ENCODE assay signal across 20 cellular contexts in genomic region chr10:79308969-79309665, GRCh38. TPM values are rescaled to one million over a fixed set of nuclear protein-coding genes. Genes with fewer than 3 reads are reported as not detected.
DNase-seq lines count a peak whose midpoint lies in the region; TF ChIP-seq lines count a peak whose summit lies in the region.
"Had no signal": no experiment of that assay in that cellular context is flagged by ENCODE, and none has a peak within 500 bp of the region (broad histone marks: within the 10 kb centered on the region; RNA-seq: fewer than 3 reads in every experiment).

No MANE protein-coding gene starts in this region.

- H3K4me1 Mint-ChIP-seq in T-helper 2 cell treated with Interferon-gamma antibody and Interleukin-4, amounts not matched to agents 5 μg/mL and 100 μg/mL, for 36 hours (ENCODE audit: low read depth) = peaks cover 2% of the 10 kb centered on the region
- H3K4me1 Mint-ChIP-seq in glutamatergic neuron (ENCODE audit: low read depth, unreplicated experiment) = peaks cover 16% of the 10 kb centered on the region
- H3K4me1 Mint-ChIP-seq in activated naive CD8-positive, alpha-beta T cell treated with anti-CD3 and anti-CD28 coated beads for 36 hours = no peaks in the 10 kb centered on the region
- H3K4me1 Mint-ChIP-seq: B cell, nephron had no signal

- H3K27me3 ChIP-seq in neutrophil = no peaks in the 10 kb centered on the region

- CTCF ChIA-PET in RWPE1 (lab: Yijun Ruan, JAX) = interaction anchor here (0.9 kb wide), 1 partner anchor 15 kb away, joined by 5 read pairs; no protein-coding TSS in a partner anchor

- no peaks in the 10 kb centered on the region for H3K9me3 Mint-ChIP-seq in T-helper 2 cell treated with Interferon-gamma antibody and Interleukin-4, amounts not matched to agents 5 μg/mL and 100 μg/mL, for 36 hours
- peaks cover 31% of the 10 kb centered on the region for H3K9me3 Mint-ChIP-seq in glutamatergic neuron (ENCODE audit: unreplicated experiment)
- no peaks in the 10 kb centered on the region for H3K9me3 Mint-ChIP-seq in activated naive CD8-positive, alpha-beta T cell treated with anti-CD3 and anti-CD28 coated beads for 36 hours
- H3K9me3 Mint-ChIP-seq: nephron had no signal

- DNase-seq in T-helper 2 cell treated with Interferon-gamma antibody and Interleukin-4, amounts not matched to agents 5 μg/mL and 100 μg/mL, for 36 hours (ENCODE audit: low spot score) = no peak
- no peak for DNase-seq in T-helper 2 cell
- DNase-seq in RWPE1 (ENCODE audit: low spot score) = no peak
- no peak for DNase-seq in glutamatergic neuron
- DNase-seq in cerebellar nuclear complex (lab: John Stamatoyannopoulos, UW) = no peak
- no peak for DNase-seq in activated naive CD8-positive, alpha-beta T cell treated with anti-CD3 and anti-CD28 coated beads for 36 hours
- DNase-seq in superior temporal gyrus (ENCODE audit: extremely low spot score) = no peak
- DNase-seq: 8988T; activated CD4-positive, alpha-beta T cell treated with anti-CD3 and anti-CD28 coated beads for 1 hour; activated CD8-positive, alpha-beta memory T cell treated with anti-CD3 and anti-CD28 coated beads, Interleukin-2, amount 50 U/mL, for 48 hours; amniotic stem cell; effector CD4-positive, alpha-beta T cell; NCI-H1105 treated with DMSO at 0.1 percent for 48 hours; NCI-H2081 treated with DMSO at 0.1 percent for 48 hours; NCI-H510A treated with DMSO at 0.1 percent for 48 hours; NK-92 treated with Interleukin-12 subunit alpha and Interleukin-12 subunit beta, amount 100 ng/mL, for 24 hours; stimulated activated CD4-positive, alpha-beta T cell treated with anti-CD3 and anti-CD28 coated beads, Interleukin-4, amount 100 ng/mL, for 24 hours had no signal

- H3K36me3 Mint-ChIP-seq in T-helper 2 cell treated with Interferon-gamma antibody and Interleukin-4, amounts not matched to agents 5 μg/mL and 100 μg/mL, for 36 hours (ENCODE audit: low read depth) = peaks cover 33% of the 10 kb centered on the region
- H3K36me3 Mint-ChIP-seq in glutamatergic neuron (ENCODE audit: unreplicated experiment) = peaks cover 7% of the 10 kb centered on the region
- H3K36me3 Mint-ChIP-seq in activated naive CD8-positive, alpha-beta T cell treated with anti-CD3 and anti-CD28 coated beads for 36 hours = peaks cover 25% of the 10 kb centered on the region

- H3K4me1 ChIP-seq in neutrophil (ENCODE audit: control insufficient read depth in 1 of 2, insufficient read depth in 1 of 2, low read depth in 1 of 2, low read length in 1 of 2) = peaks cover 11 to 13% of the 10 kb centered on the region in 2 experiments

- no peak overlapping the region for H3K4me3 ChIP-seq in neutrophil (ENCODE audit: low read depth in 1 of 2, low read length in 1 of 2)

- no peaks in the 10 kb centered on the region for H3K27me3 Mint-ChIP-seq in T-helper 2 cell treated with Interferon-gamma antibody and Interleukin-4, amounts not matched to agents 5 μg/mL and 100 μg/mL, for 36 hours (ENCODE audit: low read depth)
- H3K27me3 Mint-ChIP-seq in glutamatergic neuron (ENCODE audit: unreplicated experiment) = peaks cover 30% of the 10 kb centered on the region
- H3K27me3 Mint-ChIP-seq in activated naive CD8-positive, alpha-beta T cell treated with anti-CD3 and anti-CD28 coated beads for 36 hours = no peaks in the 10 kb centered on the region
- H3K27me3 Mint-ChIP-seq: B cell had no signal

- H3K9me3 ChIP-seq in neutrophil = no peaks in the 10 kb centered on the region

- H3K27ac ChIP-seq in RWPE1 (peak overlapping the region; percentile 44), neutrophil (peak overlapping the region; percentile 69)

- peaks cover 100% of the 10 kb centered on the region for H3K36me3 ChIP-seq in neutrophil

- TF ChIP-seq CTCF in RWPE1 (conservative IDR thresholded peaks at IDR 0.05; ENCODE audit: low read depth) = no peak
- TF ChIP-seq CTCF in glutamatergic neuron (IDR thresholded peaks at IDR 0.05; ENCODE audit: partially characterized antibody, unreplicated experiment) = no peak
- no peak for TF ChIP-seq CTCF in neutrophil (IDR thresholded peaks at IDR 0.05)

- no peak overlapping the region for H3K4me3 Mint-ChIP-seq in T-helper 2 cell treated with Interferon-gamma antibody and Interleukin-4, amounts not matched to agents 5 μg/mL and 100 μg/mL, for 36 hours
- peak overlapping the region; percentile 20 for H3K4me3 Mint-ChIP-seq in glutamatergic neuron (ENCODE audit: unreplicated experiment)
- no peak overlapping the region for H3K4me3 Mint-ChIP-seq in activated naive CD8-positive, alpha-beta T cell treated with anti-CD3 and anti-CD28 coated beads for 36 hours
- H3K4me3 Mint-ChIP-seq: B cell, nephron had no signal

- peak overlapping the region; percentile 39 for H3K27ac Mint-ChIP-seq in T-helper 2 cell treated with Interferon-gamma antibody and Interleukin-4, amounts not matched to agents 5 μg/mL and 100 μg/mL, for 36 hours
- peak overlapping the region; percentile 82 for H3K27ac Mint-ChIP-seq in glutamatergic neuron (ENCODE audit: unreplicated experiment)
- H3K27ac Mint-ChIP-seq in activated naive CD8-positive, alpha-beta T cell treated with anti-CD3 and anti-CD28 coated beads for 36 hours = no peak overlapping the region
- H3K27ac Mint-ChIP-seq: B cell, nephron had no signal

- POLR2A ChIA-PET in RWPE1 (lab: Yijun Ruan, JAX; ENCODE audit: low non-redundant PET) = no interaction called here

RNA-seq across cellular contexts. Expression of gene PPIF, which starts 38.2 kb away (rescaled TPM):
- total RNA-seq in glutamatergic neuron (ENCODE audit: unreplicated experiment) = 24.2 TPM
- total RNA-seq in activated naive CD8-positive, alpha-beta T cell treated with anti-CD3 and anti-CD28 coated beads for 36 hours = 100 to 1,000 TPM; 163 to 176 TPM
